ENCODE assay signal across 8 cellular contexts in genomic region chr7:51141451-51141971, GRCh38.
DNase-seq lines count a peak whose midpoint lies in the region; ATAC-seq and TF ChIP-seq lines count a peak whose summit lies in the region.

No MANE protein-coding gene starts in this region.

- POLR2A ChIA-PET in activated CD4-positive, alpha-beta memory T cell treated with anti-CD3 and anti-CD28 coated beads for 36 hours (lab: Charles Lee): interaction anchor here (0.6 to 0.7 kb wide), 3 partner anchors 22 to 769 kb away, joined by 3 to 5 read pairs (median 4); no protein-coding TSS in a partner anchor
- POLR2A ChIA-PET in activated CD4-positive, alpha-beta memory T cell treated with anti-CD3 and anti-CD28 coated beads, Interleukin-2, amount 10 ng/mL, durations not matched to agents 7 days and 5 days (lab: Charles Lee): no interaction called here

- H3K27ac Mint-ChIP-seq in activated CD4-positive, alpha-beta memory T cell treated with anti-CD3 and anti-CD28 coated beads for 36 hours: no peak overlapping the region
- no peak overlapping the region for H3K27ac Mint-ChIP-seq in activated CD4-positive, alpha-beta memory T cell treated with anti-CD3 and anti-CD28 coated beads, Interleukin-2, amount 10 ng/mL, durations not matched to agents 7 days and 5 days
- no peak overlapping the region for H3K27ac Mint-ChIP-seq in mesothelial cell of epicardium

- peaks cover 2% of the 10 kb centered on the region for H3K9me3 Mint-ChIP-seq in activated CD4-positive, alpha-beta memory T cell treated with anti-CD3 and anti-CD28 coated beads for 36 hours
- no peaks in the 10 kb centered on the region for H3K9me3 Mint-ChIP-seq in activated CD4-positive, alpha-beta memory T cell treated with anti-CD3 and anti-CD28 coated beads, Interleukin-2, amount 10 ng/mL, durations not matched to agents 7 days and 5 days
- peaks cover 3% of the 10 kb centered on the region for H3K9me3 Mint-ChIP-seq in mesothelial cell of epicardium

- CTCF ChIA-PET in activated CD4-positive, alpha-beta memory T cell treated with anti-CD3 and anti-CD28 coated beads for 36 hours (lab: Charles Lee): interaction anchor here (0.6 to 5.5 kb wide), 40 partner anchors 8 to 1053 kb away, joined by 3 to 86 read pairs (median 4); partner anchors contain the start of gene ZPBP
- CTCF ChIA-PET in activated CD4-positive, alpha-beta memory T cell treated with anti-CD3 and anti-CD28 coated beads, Interleukin-2, amount 10 ng/mL, durations not matched to agents 7 days and 5 days (lab: Charles Lee): interaction anchor here (0.6 to 3.6 kb wide), 40 partner anchors 10 to 1086 kb away, joined by 3 to 59 read pairs (median 3); no protein-coding TSS in a partner anchor

- DNase-seq in activated CD4-positive, alpha-beta memory T cell treated with anti-CD3 and anti-CD28 coated beads for 36 hours: peak; percentile 27
- DNase-seq in activated CD4-positive, alpha-beta memory T cell treated with anti-CD3 and anti-CD28 coated beads, Interleukin-2, amount 10 ng/mL, durations not matched to agents 7 days and 5 days: no peak
- DNase-seq in NCI-H446 (lab: John Stamatoyannopoulos, UW): peak; percentile 42 to 47
- DNase-seq in dermis blood vessel endothelial cell: peak; percentile 78
- DNase-seq in mesothelial cell of epicardium (ENCODE audit: low spot score in 2 of 2, unreplicated experiment in 2 of 2): no peak
- no peak for DNase-seq in posterior vena cava (ENCODE audit: low spot score)

- ATAC-seq in HG02642 (IDR thresholded peaks at IDR 0.05; ENCODE audit: poor library complexity, unreplicated experiment) (no peak), GM21786 (IDR thresholded peaks at IDR 0.05; ENCODE audit: unreplicated experiment) (no peak)

- no peak overlapping the region for H3K4me3 Mint-ChIP-seq in activated CD4-positive, alpha-beta memory T cell treated with anti-CD3 and anti-CD28 coated beads for 36 hours
- no peak overlapping the region for H3K4me3 Mint-ChIP-seq in activated CD4-positive, alpha-beta memory T cell treated with anti-CD3 and anti-CD28 coated beads, Interleukin-2, amount 10 ng/mL, durations not matched to agents 7 days and 5 days
- H3K4me3 Mint-ChIP-seq in mesothelial cell of epicardium: no peak overlapping the region

- H3K36me3 Mint-ChIP-seq in activated CD4-positive, alpha-beta memory T cell treated with anti-CD3 and anti-CD28 coated beads for 36 hours: no peaks in the 10 kb centered on the region
- H3K36me3 Mint-ChIP-seq in activated CD4-positive, alpha-beta memory T cell treated with anti-CD3 and anti-CD28 coated beads, Interleukin-2, amount 10 ng/mL, durations not matched to agents 7 days and 5 days (ENCODE audit: low read depth): no peaks in the 10 kb centered on the region
- H3K36me3 Mint-ChIP-seq in mesothelial cell of epicardium: no peaks in the 10 kb centered on the region

- TF ChIP-seq CTCF in mesothelial cell of epicardium (IDR thresholded peaks at IDR 0.05; ENCODE audit: unreplicated experiment): peak; percentile 37

- peaks cover 5% of the 10 kb centered on the region for H3K27me3 Mint-ChIP-seq in activated CD4-positive, alpha-beta memory T cell treated with anti-CD3 and anti-CD28 coated beads for 36 hours
- H3K27me3 Mint-ChIP-seq in activated CD4-positive, alpha-beta memory T cell treated with anti-CD3 and anti-CD28 coated beads, Interleukin-2, amount 10 ng/mL, durations not matched to agents 7 days and 5 days: peaks cover 13% of the 10 kb centered on the region
- peaks cover 9% of the 10 kb centered on the region for H3K27me3 Mint-ChIP-seq in mesothelial cell of epicardium (ENCODE audit: low read depth)

- H3K4me1 Mint-ChIP-seq in activated CD4-positive, alpha-beta memory T cell treated with anti-CD3 and anti-CD28 coated beads for 36 hours (ENCODE audit: low read depth): peaks cover 17% of the 10 kb centered on the region
- H3K4me1 Mint-ChIP-seq in activated CD4-positive, alpha-beta memory T cell treated with anti-CD3 and anti-CD28 coated beads, Interleukin-2, amount 10 ng/mL, durations not matched to agents 7 days and 5 days: peaks cover 28% of the 10 kb centered on the region
- peaks cover 6% of the 10 kb centered on the region for H3K4me1 Mint-ChIP-seq in mesothelial cell of epicardium

- intact Hi-C loops in activated CD4-positive, alpha-beta memory T cell treated with anti-CD3 and anti-CD28 coated beads for 36 hours (cut with micrococcal nuclease): loop anchor here (1.0 to 5.0 kb wide), 6 partner anchors 18 to 673 kb away; partner anchors contain the start of gene GRB10
- intact Hi-C loops in posterior vena cava (cut with DNase I): no loop called here

Comparison
In these comparisons a context has a peak if more than half of its experiments do, and no peak if none do; other contexts are left out.
1. DNase-seq: peak in activated CD4-positive, alpha-beta memory T cell treated with anti-CD3 and anti-CD28 coated beads for 36 hours (single experiment), NCI-H446 (2 of 2) and dermis blood vessel endothelial cell (single experiment); none in activated CD4-positive, alpha-beta memory T cell treated with anti-CD3 and anti-CD28 coated beads, Interleukin-2, amount 10 ng/mL, durations not matched to agents 7 days and 5 days (single experiment), mesothelial cell of epicardium (0 of 2) and posterior vena cava (single experiment).